14 cellular contexts compared by ENCODE assay signal in the genomic region with DNA sequence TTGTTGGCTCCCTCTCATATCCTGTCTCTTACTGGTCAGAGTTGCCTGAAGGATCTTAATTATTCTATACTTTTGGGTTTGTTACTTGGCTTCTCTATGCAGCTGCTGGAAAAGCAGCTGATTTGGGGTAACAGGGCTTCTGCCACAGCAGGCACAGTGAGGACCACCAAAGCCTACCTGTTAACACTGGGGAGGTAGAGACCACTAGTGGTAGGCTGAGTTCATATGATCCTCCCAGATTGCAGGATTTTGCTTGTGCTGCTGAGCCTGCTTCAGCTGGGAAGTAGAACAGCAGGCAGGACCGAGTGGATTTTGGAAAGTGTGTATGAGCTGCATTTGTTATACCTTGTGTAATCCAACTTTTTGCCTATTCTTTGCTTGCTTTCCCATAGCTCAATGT. TPM values are rescaled to one million over a fixed set of nuclear protein-coding genes. Genes with fewer than 3 reads are reported as not detected.
DNase-seq lines count a peak whose midpoint lies in the region; ATAC-seq, FAIRE-seq and TF ChIP-seq lines count a peak whose summit lies in the region.
"Had no signal": no experiment of that assay in that cellular context is flagged by ENCODE, and none has a peak within 500 bp of the region (broad histone marks: within the 10 kb centered on the region; RNA-seq: fewer than 3 reads in every experiment).

No MANE protein-coding gene starts in this region.

- H3K4me3 ChIP-seq in mesodermal cell (ENCODE audit: extremely low read depth, insufficient read depth, low read length, poor library complexity, severe bottlenecking) (no peak overlapping the region), H7 (ENCODE audit: insufficient read depth, low read depth, low read length) (no peak overlapping the region)

- H3K4me1 Mint-ChIP-seq in WTC11, result peaks cover 52% of the 10 kb centered on the region

- peak overlapping the region; percentile 68; the same call in 1 of the 2 replicates for H3K27ac Mint-ChIP-seq in WTC11

- H3K36me3 Mint-ChIP-seq in WTC11, result no peaks in the 10 kb centered on the region

- WGBS in mesodermal cell (ENCODE audit: insufficient coverage in 2 of 2), 2 experiments, result 100% methylated on average over 1 of the region's 1 CpG

- no peak overlapping the region for H3K4me3 Mint-ChIP-seq in WTC11
- H3K4me3 Mint-ChIP-seq: CD8-positive, alpha-beta memory T cell had no signal

- intact Hi-C loops in posterior vena cava (cut with DNase I), result no loop called here

- no peaks in the 10 kb centered on the region for H3K9me3 Mint-ChIP-seq in WTC11
- H3K9me3 Mint-ChIP-seq: CD8-positive, alpha-beta memory T cell had no signal

- H3K36me3 ChIP-seq in mesodermal cell (ENCODE audit: control insufficient read depth, insufficient read depth, low read length) (peaks cover 33% of the 10 kb centered on the region), H7 (replicated peaks; ENCODE audit: control insufficient read depth, insufficient read depth, low read length) (no peaks in the 10 kb centered on the region; the same call in 1 of the 2 replicates)
- H3K36me3 ChIP-seq: BE2C had no signal

- no peak for ATAC-seq in WTC11
- ATAC-seq: HCT116 had no signal

- peak overlapping the region; percentile 36 for H3K27ac ChIP-seq in mesodermal cell (ENCODE audit: low read depth, low read length, severe bottlenecking)

- peak; percentile 20 for TF ChIP-seq CTCF in D721Med (IDR thresholded peaks at IDR 0.05; ENCODE audit: insufficient read depth, missing control alignments)
- TF ChIP-seq CTCF in GM13977 (IDR thresholded peaks at IDR 0.05; ENCODE audit: extremely low read depth, insufficient read depth, missing control alignments), result peak; percentile 12
- TF ChIP-seq CTCF in WTC11 (IDR thresholded peaks at IDR 0.05), result no peak

- CTCF ChIA-PET in WTC11 (lab: Charles Lee), result interaction anchor here (0.9 to 1.2 kb wide), 2 partner anchors 32 to 102 kb away, joined by 3 to 5 read pairs; no protein-coding TSS in a partner anchor

- FAIRE-seq in D721Med (lab: Jason Lieb, UNC), result no peak

- DNase-seq in D721Med (ENCODE audit: insufficient read length, low spot score), result no peak
- DNase-seq in GM13977 (ENCODE audit: low spot score), result no peak
- DNase-seq in WTC11 (ENCODE audit: low spot score), result no peak
- no peak for DNase-seq in H7
- DNase-seq in T-helper 1 cell, result no peak
- no peak for DNase-seq in posterior vena cava (ENCODE audit: low spot score)
- no peak for DNase-seq in SIG-M5 (lab: John Stamatoyannopoulos, UW)
- DNase-seq: BE2C; CD8-positive, alpha-beta memory T cell; NCI-H1436 treated with DMSO at 0.1 percent for 48 hours; NCI-H2081; NCI-H526 treated with DMSO at 0.1 percent for 48 hours had no signal

- no peaks in the 10 kb centered on the region for H3K27me3 ChIP-seq in H7 (ENCODE audit: control insufficient read depth, insufficient read depth, low read length)
- H3K27me3 ChIP-seq: BE2C had no signal

- H3K4me1 ChIP-seq in mesodermal cell (ENCODE audit: control insufficient read depth, insufficient read depth, low read length, poor library complexity, severe bottlenecking), result peaks cover 9% of the 10 kb centered on the region

- no peaks in the 10 kb centered on the region for H3K9me3 ChIP-seq in mesodermal cell (ENCODE audit: control insufficient read depth, low read length)
- H3K9me3 ChIP-seq: BE2C had no signal

- no peaks in the 10 kb centered on the region for H3K27me3 Mint-ChIP-seq in WTC11 (ENCODE audit: low read depth)
- H3K27me3 Mint-ChIP-seq: CD8-positive, alpha-beta memory T cell had no signal

- POLR2A ChIA-PET in WTC11 (lab: Charles Lee), result no interaction called here

- in situ Hi-C loops in GM13977 (cut with MboI; ENCODE audit: low pct_unique_long_range_greater_than_20kb, low sequenced_read_pairs, unreplicated experiment), result no loop called here

TF ChIP-seq in WTC11, 78 proteins besides CTCF, POLR2A, EP300 and RAD21:
- TF ChIP-seq RELA (CRISPR knock-in tag; IDR thresholded peaks at IDR 0.05; ENCODE audit: borderline replicate concordance) (no peak), TCF7 (CRISPR knock-in tag; IDR thresholded peaks at IDR 0.05; ENCODE audit: low read depth) (no peak)

RNA-seq across cellular contexts. Expression of gene RCOR1, which starts 34.1 kb away (rescaled TPM):
- total RNA-seq in WTC11 (2021) (25.1 to 25.4 TPM (median 25.4 TPM) in 3 replicates), posterior vena cava (10 to 100 TPM; 12.6 to 15.4 TPM)
- 25.5 TPM for polyA plus RNA-seq in mesodermal cell (2013, experiment 1 of 2)
- 24.1 TPM for polyA plus RNA-seq in mesodermal cell (2013, experiment 2 of 2)
- total RNA-seq in H7 (2014; rRNA removed; shearing (Covaris generic)), result 13.9 and 17.3 TPM in 2 replicates
